ENCODE assay signal across 9 cellular contexts in genomic region chr15:40878785-40879184, GRCh38. TPM values are rescaled to one million over a fixed set of nuclear protein-coding genes. Genes with fewer than 3 reads are reported as not detected.
A peak's percentile ranks its signal among the peaks of the same experiment; 100 is the strongest.
DNase-seq lines count a peak whose midpoint lies in the region; ATAC-seq lines count a peak whose summit lies in the region.
"Had no signal": no experiment of that assay in that cellular context is flagged by ENCODE, and none has a peak within 500 bp of the region (broad histone marks: within the 10 kb centered on the region; RNA-seq: fewer than 3 reads in every experiment).

No MANE protein-coding gene starts in this region.

- peaks cover 17% of the 10 kb centered on the region for H3K27me3 Mint-ChIP-seq in activated naive CD8-positive, alpha-beta T cell treated with anti-CD3 and anti-CD28 coated beads for 36 hours
- H3K27me3 Mint-ChIP-seq in natural killer cell treated with Interleukin-12 subunit alpha and Interleukin-12 subunit beta and Interleukin-15 and Interleukin-18, amount 100 ng/mL, for 72 hours: peaks cover 0 to 6% of the 10 kb centered on the region in 2 donors

- ATAC-seq in HG02885 (IDR thresholded peaks at IDR 0.05; ENCODE audit: poor library complexity, unreplicated experiment): peak; percentile 50
- ATAC-seq in natural killer cell treated with Interleukin-12 subunit alpha and Interleukin-12 subunit beta and Interleukin-15 and Interleukin-18, amount 100 ng/mL, for 72 hours: peak; percentile 76 to 86

- no peak overlapping the region for H3K27ac Mint-ChIP-seq in activated naive CD8-positive, alpha-beta T cell treated with anti-CD3 and anti-CD28 coated beads for 36 hours
- peak overlapping the region in 1 of 2 donors; percentile 78 for H3K27ac Mint-ChIP-seq in natural killer cell treated with Interleukin-12 subunit alpha and Interleukin-12 subunit beta and Interleukin-15 and Interleukin-18, amount 100 ng/mL, for 72 hours

- H3K4me1 Mint-ChIP-seq in activated naive CD8-positive, alpha-beta T cell treated with anti-CD3 and anti-CD28 coated beads for 36 hours: peaks cover 10% of the 10 kb centered on the region
- H3K4me1 Mint-ChIP-seq in natural killer cell treated with Interleukin-12 subunit alpha and Interleukin-12 subunit beta and Interleukin-15 and Interleukin-18, amount 100 ng/mL, for 72 hours (ENCODE audit: low read depth in 2 of 2): peaks cover 6 to 9% of the 10 kb centered on the region in 2 donors

- DNase-seq in DMS53 (lab: John Stamatoyannopoulos, UW) (peak; percentile 38), DMS53 treated with DMSO at 0.1 percent for 48 hours (lab: John Stamatoyannopoulos, UW; ENCODE audit: unreplicated experiment) (no peak), retina (no peak), NCI-H526 (lab: John Stamatoyannopoulos, UW) (no peak), HK-2 (ENCODE audit: unreplicated experiment) (no peak)
- peak; percentile 41 for DNase-seq in activated naive CD8-positive, alpha-beta T cell treated with anti-CD3 and anti-CD28 coated beads for 36 hours
- DNase-seq in natural killer cell treated with Interleukin-12 subunit alpha and Interleukin-12 subunit beta and Interleukin-15 and Interleukin-18, amount 100 ng/mL, for 72 hours (ENCODE audit: low spot score): no peak

- no peaks in the 10 kb centered on the region for H3K9me3 Mint-ChIP-seq in activated naive CD8-positive, alpha-beta T cell treated with anti-CD3 and anti-CD28 coated beads for 36 hours
- no peaks in the 10 kb centered on the region for H3K9me3 Mint-ChIP-seq in natural killer cell treated with Interleukin-12 subunit alpha and Interleukin-12 subunit beta and Interleukin-15 and Interleukin-18, amount 100 ng/mL, for 72 hours

- no peak overlapping the region for H3K4me3 Mint-ChIP-seq in activated naive CD8-positive, alpha-beta T cell treated with anti-CD3 and anti-CD28 coated beads for 36 hours
- no peak overlapping the region for H3K4me3 Mint-ChIP-seq in natural killer cell treated with Interleukin-12 subunit alpha and Interleukin-12 subunit beta and Interleukin-15 and Interleukin-18, amount 100 ng/mL, for 72 hours

- no peaks in the 10 kb centered on the region for H3K36me3 Mint-ChIP-seq in activated naive CD8-positive, alpha-beta T cell treated with anti-CD3 and anti-CD28 coated beads for 36 hours
- no peaks in the 10 kb centered on the region for H3K36me3 Mint-ChIP-seq in natural killer cell treated with Interleukin-12 subunit alpha and Interleukin-12 subunit beta and Interleukin-15 and Interleukin-18, amount 100 ng/mL, for 72 hours

RNA-seq across cellular contexts. Expression of gene RHOV, which starts 4.8 kb away (rescaled TPM):
- total RNA-seq in activated naive CD8-positive, alpha-beta T cell treated with anti-CD3 and anti-CD28 coated beads for 36 hours: under 1 TPM; 0.45 to 0.50 TPM
- total RNA-seq in natural killer cell treated with Interleukin-12 subunit alpha and Interleukin-12 subunit beta and Interleukin-15 and Interleukin-18, amount 100 ng/mL, for 72 hours: not detected

RNA-seq across cellular contexts. Expression of gene VPS18, which starts 15.5 kb away (rescaled TPM):
- total RNA-seq in activated naive CD8-positive, alpha-beta T cell treated with anti-CD3 and anti-CD28 coated beads for 36 hours: 10 to 100 TPM; 12.1 to 13.2 TPM
- total RNA-seq in natural killer cell treated with Interleukin-12 subunit alpha and Interleukin-12 subunit beta and Interleukin-15 and Interleukin-18, amount 100 ng/mL, for 72 hours: 10 to 100 TPM; 22.8 to 27.3 TPM

RNA-seq across cellular contexts. Expression of gene SPINT1, which starts 34.9 kb away (rescaled TPM):
- total RNA-seq in activated naive CD8-positive, alpha-beta T cell treated with anti-CD3 and anti-CD28 coated beads for 36 hours: 1 to 10 TPM; 3.4 to 3.5 TPM
- 1 to 10 TPM; 1.0 to 1.5 TPM for total RNA-seq in natural killer cell treated with Interleukin-12 subunit alpha and Interleukin-12 subunit beta and Interleukin-15 and Interleukin-18, amount 100 ng/mL, for 72 hours

RNA-seq across cellular contexts. Expression of gene PPP1R14D, which starts 50.3 kb away (rescaled TPM):
- total RNA-seq in activated naive CD8-positive, alpha-beta T cell treated with anti-CD3 and anti-CD28 coated beads for 36 hours: not detected
- not detected for total RNA-seq in natural killer cell treated with Interleukin-12 subunit alpha and Interleukin-12 subunit beta and Interleukin-15 and Interleukin-18, amount 100 ng/mL, for 72 hours
- total RNA-seq: cardiac muscle cell had no signal

RNA-seq across cellular contexts. Expression of gene DLL4, which starts 50.4 kb away (rescaled TPM):
- not detected for total RNA-seq in activated naive CD8-positive, alpha-beta T cell treated with anti-CD3 and anti-CD28 coated beads for 36 hours
- under 1 TPM in 1 of 2 donors, not detected in 1; 0.17 TPM for total RNA-seq in natural killer cell treated with Interleukin-12 subunit alpha and Interleukin-12 subunit beta and Interleukin-15 and Interleukin-18, amount 100 ng/mL, for 72 hours

Comparison
In these comparisons a context has a peak if more than half of its experiments do, and no peak if none do; other contexts are left out.
1. DNase-seq: peak in DMS53 (single experiment) and activated naive CD8-positive, alpha-beta T cell treated with anti-CD3 and anti-CD28 coated beads for 36 hours (single experiment); none in DMS53 treated with DMSO at 0.1 percent for 48 hours (single experiment), natural killer cell treated with Interleukin-12 subunit alpha and Interleukin-12 subunit beta and Interleukin-15 and Interleukin-18, amount 100 ng/mL, for 72 hours (single experiment), retina (single experiment), NCI-H526 (0 of 2) and HK-2 (single experiment).